ENCODE assay signal across 10 cellular contexts in the genomic region with DNA sequence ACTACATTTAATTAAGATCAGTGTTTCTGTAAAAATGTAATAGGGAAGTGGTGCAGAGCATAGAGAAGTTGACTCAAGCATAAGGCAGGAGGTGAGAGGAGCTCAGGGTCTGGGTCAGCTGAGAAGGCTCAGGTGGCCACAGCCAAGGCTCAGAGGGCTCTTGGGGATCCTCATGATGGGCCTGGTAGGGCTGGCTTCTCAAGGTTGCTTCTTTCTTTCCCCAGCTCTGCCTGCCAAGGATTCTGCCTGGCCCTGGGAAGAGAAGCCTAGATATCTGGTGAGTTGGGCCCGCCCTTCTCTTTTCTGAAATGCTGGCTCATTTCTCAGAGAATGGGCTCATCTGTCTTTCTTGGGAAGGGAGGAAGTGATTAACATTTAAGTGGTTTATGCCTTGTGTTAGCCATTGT. TPM values are rescaled to one million over a fixed set of nuclear protein-coding genes. Genes with fewer than 3 reads are reported as not detected.
DNase-seq lines count a peak whose midpoint lies in the region; ATAC-seq, FAIRE-seq and TF ChIP-seq lines count a peak whose summit lies in the region.
"Had no signal": no experiment of that assay in that cellular context is flagged by ENCODE, and none has a peak within 500 bp of the region (broad histone marks: within the 10 kb centered on the region; RNA-seq: fewer than 3 reads in every experiment).

No MANE protein-coding gene starts in this region.

- TF ChIP-seq POLR2A in adrenal gland (IDR thresholded peaks at IDR 0.05): peak in 1 of 2 donors; percentile 15
- no peak for TF ChIP-seq POLR2A in GM12891 (IDR thresholded peaks at IDR 0.05; ENCODE audit: low read depth, low read length)

- POLR2A ChIA-PET in CD4-positive, alpha-beta T cell (lab: Charles Lee): interaction anchor here (2.1 kb wide), 1 partner anchor 21 kb away, joined by 6 read pairs; no protein-coding TSS in a partner anchor

- intact Hi-C loops in CD4-positive, alpha-beta T cell (cut with DNase I, micrococcal nuclease): loop anchor here in 1 of 2 experiments (10.0 kb wide), 1 partner anchor 63 kb away; the partner anchor contains the start of gene CDC25A
- intact Hi-C loops in adrenal gland (cut with DNase I): no loop called here

- H3K9me3 ChIP-seq in CD4-positive, alpha-beta T cell (ENCODE audit: control insufficient read depth, low read length): no peaks in the 10 kb centered on the region
- H3K9me3 ChIP-seq in Loucy (ENCODE audit: insufficient read depth, low read depth, low read length) (no peaks in the 10 kb centered on the region), adrenal gland (replicated peaks in 1 of 3) (no peaks in the 10 kb centered on the region), mesodermal cell (ENCODE audit: control insufficient read depth, low read length) (no peaks in the 10 kb centered on the region)
- no peaks in the 10 kb centered on the region for H3K9me3 ChIP-seq in effector memory CD4-positive, alpha-beta T cell (ENCODE audit: control insufficient read depth, low read length)

- H3K27me3 Mint-ChIP-seq in CD4-positive, alpha-beta T cell: no peaks in the 10 kb centered on the region

- H3K4me3 Mint-ChIP-seq in CD4-positive, alpha-beta T cell: no peak overlapping the region

- peak overlapping the region; percentile 8 for H3K4me2 ChIP-seq in Loucy (ENCODE audit: low read depth, low read length, poor library complexity, severe bottlenecking)

- H3K27ac Mint-ChIP-seq in CD4-positive, alpha-beta T cell: peak overlapping the region; percentile 27

- CTCF ChIA-PET in CD4-positive, alpha-beta T cell (lab: Charles Lee): interaction anchor here (0.5 to 1.2 kb wide), 2 partner anchors 26 to 458 kb away, joined by 3 read pairs; no protein-coding TSS in a partner anchor

- H4K20me1 ChIP-seq in Loucy (ENCODE audit: insufficient read depth, low read length, poor library complexity, severe bottlenecking): peaks cover 4% of the 10 kb centered on the region

- WGBS in adrenal gland, 4 donors: 33 to 78% (median 39%) methylated on average over 1 of the region's 1 CpG
- 80% methylated on average over 1 of the region's 1 CpG; no CpG with 5 or more reads in 1 of the 2 experiments for WGBS in mesodermal cell (ENCODE audit: insufficient coverage in 2 of 2), 2 experiments

- no peak for FAIRE-seq in GM12891 (lab: Jason Lieb, UNC)
- FAIRE-seq: urothelium cell line had no signal

- H3K27ac ChIP-seq in CD4-positive, alpha-beta T cell (ENCODE audit: low read depth, low read length): no peak overlapping the region
- H3K27ac ChIP-seq in adrenal gland: peak overlapping the region in 3 of 5 donors; percentile 18 to 79 (median 59)
- peak overlapping the region; percentile 2 for H3K27ac ChIP-seq in mesodermal cell (ENCODE audit: low read depth, low read length, severe bottlenecking)
- no peak overlapping the region for H3K27ac ChIP-seq in effector memory CD4-positive, alpha-beta T cell (ENCODE audit: insufficient read depth, low read length, poor library complexity, severe bottlenecking)

- H3K4me3 ChIP-seq in Loucy (ENCODE audit: low read length, poor library complexity, severe bottlenecking) (no peak overlapping the region), adrenal gland (no peak overlapping the region), mesodermal cell (ENCODE audit: extremely low read depth, insufficient read depth, low read length, poor library complexity, severe bottlenecking) (no peak overlapping the region)
- H3K4me3 ChIP-seq in effector memory CD4-positive, alpha-beta T cell (ENCODE audit: insufficient read depth, low read depth, low read length, poor library complexity, severe bottlenecking): no peak overlapping the region

- no peaks in the 10 kb centered on the region for H3K9me2 ChIP-seq in Loucy (replicated peaks; ENCODE audit: low read depth, low read length)

- H3K27me3 ChIP-seq in CD4-positive, alpha-beta T cell (ENCODE audit: control insufficient read depth, insufficient read depth, low read length): no peaks in the 10 kb centered on the region
- no peaks in the 10 kb centered on the region for H3K27me3 ChIP-seq in Loucy (ENCODE audit: insufficient read depth, low read length, poor library complexity, severe bottlenecking)
- no peaks in the 10 kb centered on the region for H3K27me3 ChIP-seq in adrenal gland
- no peaks in the 10 kb centered on the region for H3K27me3 ChIP-seq in effector memory CD4-positive, alpha-beta T cell (replicated peaks; ENCODE audit: control insufficient read depth, insufficient read depth, low read length, poor library complexity, severe bottlenecking)

- DNase-seq in CD4-positive, alpha-beta T cell: no peak
- DNase-seq in adrenal gland (peak in 6 of 7 donors; percentile 49 to 74 (median 64)), NCI-H524 (lab: John Stamatoyannopoulos, UW) (no peak), medulla oblongata (ENCODE audit: extremely low spot score) (no peak), GM12891 (ENCODE audit: insufficient read length, low spot score) (no peak)
- no peak for DNase-seq in effector memory CD4-positive, alpha-beta T cell
- DNase-seq: stimulated activated CD4-positive, alpha-beta T cell treated with anti-CD3 and anti-CD28 coated beads, Interleukin-12 subunit alpha, Interleukin-12 subunit beta, amount 100 ng/mL, for 4 hours had no signal

- no peak for TF ChIP-seq CTCF in CD4-positive, alpha-beta T cell (IDR thresholded peaks at IDR 0.05)
- TF ChIP-seq CTCF in Loucy (conservative IDR thresholded peaks at IDR 0.05; ENCODE audit: low read length) (no peak), adrenal gland (IDR thresholded peaks at IDR 0.05) (no peak)

- H3K4me1 ChIP-seq in Loucy (ENCODE audit: insufficient read depth, low read length, poor library complexity, severe bottlenecking) (peaks cover 24% of the 10 kb centered on the region), adrenal gland (replicated peaks in 1 of 2) (peaks cover 12 to 21% of the 10 kb centered on the region in 2 donors), mesodermal cell (ENCODE audit: control insufficient read depth, insufficient read depth, low read length, poor library complexity, severe bottlenecking) (peaks cover 5% of the 10 kb centered on the region)
- no peaks in the 10 kb centered on the region for H3K4me1 ChIP-seq in effector memory CD4-positive, alpha-beta T cell (ENCODE audit: control insufficient read depth, insufficient read depth, low read length, poor library complexity, severe bottlenecking)

- H3K36me3 Mint-ChIP-seq in CD4-positive, alpha-beta T cell (ENCODE audit: low read depth): peaks cover 50% of the 10 kb centered on the region

- peaks cover 15% of the 10 kb centered on the region for H3K4me1 Mint-ChIP-seq in CD4-positive, alpha-beta T cell (ENCODE audit: low read depth)

- no peaks in the 10 kb centered on the region for H3F3A ChIP-seq in Loucy (ENCODE audit: low read depth)

- no peaks in the 10 kb centered on the region for H3K9me3 Mint-ChIP-seq in CD4-positive, alpha-beta T cell

- H3K9ac ChIP-seq in Loucy (ENCODE audit: low read depth, low read length, poor library complexity, severe bottlenecking): peak overlapping the region; percentile 40

- H2AFZ ChIP-seq in Loucy (ENCODE audit: low read length): no peak overlapping the region

- ATAC-seq in CD4-positive, alpha-beta T cell (ENCODE audit: poor library complexity): no peak

- peaks cover 2% of the 10 kb centered on the region; the same call in 1 of the 2 replicates for H3K79me2 ChIP-seq in Loucy (ENCODE audit: insufficient read depth, low read length)

- no peaks in the 10 kb centered on the region for H3K36me3 ChIP-seq in Loucy (ENCODE audit: insufficient read depth, low read length)
- H3K36me3 ChIP-seq in adrenal gland (replicated peaks in 1 of 2): no peaks in the 10 kb centered on the region
- peaks cover 35% of the 10 kb centered on the region for H3K36me3 ChIP-seq in mesodermal cell (ENCODE audit: control insufficient read depth, insufficient read depth, low read length)
- peaks cover 19% of the 10 kb centered on the region for H3K36me3 ChIP-seq in effector memory CD4-positive, alpha-beta T cell (ENCODE audit: control insufficient read depth, insufficient read depth, low read length)

TF ChIP-seq in GM12891, 5 proteins besides CTCF, POLR2A, EP300 and RAD21:
- no peak for TF ChIP-seq POLR2AphosphoS5 (IDR thresholded peaks at IDR 0.05; ENCODE audit: low read depth, low read length)
- TF ChIP-seq SPI1 (IDR thresholded peaks at IDR 0.05; ENCODE audit: low read depth, low read length): no peak
- TF ChIP-seq POU2F2 (IDR thresholded peaks at IDR 0.05; ENCODE audit: low read depth, low read length): no peak
- TF ChIP-seq TAF1 (IDR thresholded peaks at IDR 0.05; ENCODE audit: low read depth, low read length): no peak
- TF ChIP-seq PAX5 (IDR thresholded peaks at IDR 0.05; ENCODE audit: insufficient read depth, low read length, severe bottlenecking): no peak

RNA-seq across cellular contexts. Expression of gene ZNF589, which starts 6.5 kb away (rescaled TPM):
- total RNA-seq in CD4-positive, alpha-beta T cell: 10 to 100 TPM; 18.3 to 20.5 TPM
- total RNA-seq in adrenal gland: 10 to 100 TPM in 7 of 8 donors, 1 to 10 TPM in 1; 8.7 to 30.9 (median 12.6) TPM
- 10 to 100 TPM in 2 of 3 donors, 1 to 10 TPM in 1; 4.1 to 22.5 (median 11.6) TPM for polyA plus RNA-seq in adrenal gland
- polyA plus RNA-seq in mesodermal cell (2013, experiment 1 of 2): 10.7 TPM
- polyA plus RNA-seq in mesodermal cell (2013, experiment 2 of 2): 12.0 TPM
- polyA plus RNA-seq in GM12891 (2012; ENCODE audit: low read depth, missing spikeins): 19.0 TPM

RNA-seq across cellular contexts. Expression of gene CAMP, which starts 24.1 kb away (rescaled TPM):
- total RNA-seq in CD4-positive, alpha-beta T cell: not detected
- total RNA-seq in adrenal gland: not detected
- under 1 TPM in 2 of 3 donors, not detected in 1; 0.17 to 0.56 TPM for polyA plus RNA-seq in adrenal gland
- not detected for polyA plus RNA-seq in mesodermal cell (2013, experiment 1 of 2)
- not detected for polyA plus RNA-seq in mesodermal cell (2013, experiment 2 of 2)
- polyA plus RNA-seq in GM12891 (2012; ENCODE audit: low read depth, missing spikeins): 4.6 TPM

RNA-seq across cellular contexts. Expression of gene NME6, which starts 53.8 kb away (rescaled TPM):
- total RNA-seq in CD4-positive, alpha-beta T cell: 1 to 10 TPM; 7.5 to 8.7 TPM
- total RNA-seq in adrenal gland: 10 to 100 TPM; 17.9 to 38.1 (median 24.7) TPM
- 10 to 100 TPM in 2 of 3 donors, 1 to 10 TPM in 1; 9.7 to 15.5 (median 12.6) TPM for polyA plus RNA-seq in adrenal gland
- 32.0 TPM for polyA plus RNA-seq in mesodermal cell (2013, experiment 1 of 2)
- polyA plus RNA-seq in mesodermal cell (2013, experiment 2 of 2): 27.1 TPM
- 14.2 TPM for polyA plus RNA-seq in GM12891 (2012; ENCODE audit: low read depth, missing spikeins)

RNA-seq across cellular contexts. Expression of gene CDC25A, which starts 59.2 kb away (rescaled TPM):
- under 1 TPM in 1 of 2 experiments, not detected in 1; 0.14 TPM for total RNA-seq in CD4-positive, alpha-beta T cell
- 1 to 10 TPM; 1.0 to 2.2 (median 1.3) TPM for total RNA-seq in adrenal gland
- 1 to 10 TPM in 1 of 3 donors, under 1 TPM in 2; 0.57 to 3.0 (median 0.64) TPM for polyA plus RNA-seq in adrenal gland
- polyA plus RNA-seq in mesodermal cell (2013, experiment 1 of 2): 12.9 TPM
- 11.7 TPM for polyA plus RNA-seq in mesodermal cell (2013, experiment 2 of 2)
- 9.7 TPM for polyA plus RNA-seq in GM12891 (2012; ENCODE audit: low read depth, missing spikeins)

Comparison
In these comparisons a context has a peak if more than half of its experiments do, and no peak if none do; other contexts are left out.
1. DNase-seq: peak in adrenal gland (6 of 7); none in CD4-positive, alpha-beta T cell (0 of 10), NCI-H524 (0 of 2), effector memory CD4-positive, alpha-beta T cell (0 of 3), medulla oblongata (single experiment) and GM12891 (single experiment).
2. H3K27ac ChIP-seq: peak in adrenal gland (3 of 5) and mesodermal cell (single experiment); none in CD4-positive, alpha-beta T cell (single experiment) and effector memory CD4-positive, alpha-beta T cell (single experiment).